In the genomic region with DNA sequence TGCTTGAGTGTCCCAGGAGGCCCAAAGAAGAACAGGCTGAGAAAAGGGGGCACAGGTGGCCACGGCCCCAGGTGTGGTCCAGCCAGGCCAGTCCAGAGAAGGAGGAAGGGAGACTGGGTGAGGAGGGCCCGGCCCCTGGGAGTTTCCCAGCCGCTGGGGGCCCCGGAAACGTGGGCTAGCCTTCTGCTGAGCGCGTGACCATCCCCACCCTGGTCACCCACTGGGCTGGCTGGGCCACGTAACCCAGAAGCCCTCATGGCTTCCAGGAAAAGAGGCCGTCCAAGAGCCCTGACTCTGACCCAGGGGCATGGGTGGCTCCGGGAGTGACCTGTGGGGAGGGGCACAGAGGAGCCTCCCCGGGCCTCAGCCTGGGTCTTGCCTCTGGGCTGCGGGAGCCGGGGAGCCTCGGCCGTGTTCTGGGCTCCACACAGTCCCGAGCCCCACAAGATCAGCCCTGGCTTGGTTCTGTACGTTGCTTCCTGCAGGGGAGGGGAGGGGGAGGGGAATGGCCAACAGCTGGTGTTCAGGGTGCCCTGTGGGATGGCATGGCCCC, we compare ENCODE assay signal across 34 cellular contexts.
"Had no signal": no experiment of that assay in that cellular context is flagged by ENCODE, and none has a peak within 500 bp of the region (broad histone marks: within the 10 kb centered on the region; RNA-seq: fewer than 3 reads in every experiment).

No MANE protein-coding gene starts in this region.

- H3K4me1 ChIP-seq: SJSA1 had no signal

- H3K4me3 ChIP-seq: SJSA1 had no signal

- H3K4me1 Mint-ChIP-seq: activated CD4-positive, alpha-beta memory T cell treated with anti-CD3 and anti-CD28 coated beads, Interleukin-2, amount 10 ng/mL, durations not matched to agents 7 days and 5 days; activated CD8-positive, alpha-beta memory T cell treated with anti-CD3 and anti-CD28 coated beads, Interleukin-2, amount 10 ng/mL, durations not matched to agents 7 days and 5 days; activated naive CD4-positive, alpha-beta T cell treated with anti-CD3 and anti-CD28 coated beads, Interleukin-2, amount 10 ng/mL, durations not matched to agents 7 days and 5 days; T-cell had no signal

- FAIRE-seq: bronchial epithelial cell had no signal

- H3K36me3 ChIP-seq: SJSA1, WERI-Rb-1 had no signal

- H3K9ac ChIP-seq: SK-N-SH had no signal

- H3K27me3 Mint-ChIP-seq: activated CD4-positive, alpha-beta memory T cell treated with anti-CD3 and anti-CD28 coated beads, Interleukin-2, amount 10 ng/mL, durations not matched to agents 7 days and 5 days; activated CD8-positive, alpha-beta memory T cell treated with anti-CD3 and anti-CD28 coated beads, Interleukin-2, amount 10 ng/mL, durations not matched to agents 7 days and 5 days; activated naive CD4-positive, alpha-beta T cell treated with anti-CD3 and anti-CD28 coated beads, Interleukin-2, amount 10 ng/mL, durations not matched to agents 7 days and 5 days; activated naive CD8-positive, alpha-beta T cell; activated naive CD8-positive, alpha-beta T cell treated with anti-CD3 and anti-CD28 coated beads, Interleukin-2, amount 50 U/mL, for 24 hours; T-cell had no signal

- H3K27ac Mint-ChIP-seq: activated CD4-positive, alpha-beta memory T cell treated with anti-CD3 and anti-CD28 coated beads, Interleukin-2, amount 10 ng/mL, durations not matched to agents 7 days and 5 days; activated CD8-positive, alpha-beta memory T cell treated with anti-CD3 and anti-CD28 coated beads, Interleukin-2, amount 10 ng/mL, durations not matched to agents 7 days and 5 days; activated naive CD4-positive, alpha-beta T cell treated with anti-CD3 and anti-CD28 coated beads, Interleukin-2, amount 10 ng/mL, durations not matched to agents 7 days and 5 days; activated naive CD8-positive, alpha-beta T cell; activated naive CD8-positive, alpha-beta T cell treated with anti-CD3 and anti-CD28 coated beads, Interleukin-2, amount 50 U/mL, for 24 hours; T-cell had no signal

- ATAC-seq: activated CD8-positive, alpha-beta memory T cell treated with anti-CD3 and anti-CD28 coated beads, Interleukin-2, amount 10 ng/mL, durations not matched to agents 7 days and 5 days; activated naive CD8-positive, alpha-beta T cell treated with anti-CD3 and anti-CD28 coated beads, Interleukin-2, amount 50 U/mL, for 24 hours; T-cell had no signal

- H3K36me3 Mint-ChIP-seq: activated CD8-positive, alpha-beta memory T cell treated with anti-CD3 and anti-CD28 coated beads, Interleukin-2, amount 10 ng/mL, durations not matched to agents 7 days and 5 days; activated naive CD4-positive, alpha-beta T cell treated with anti-CD3 and anti-CD28 coated beads, Interleukin-2, amount 10 ng/mL, durations not matched to agents 7 days and 5 days; activated naive CD8-positive, alpha-beta T cell; brain; T-cell had no signal

- H3K4me3 Mint-ChIP-seq: activated CD4-positive, alpha-beta memory T cell treated with anti-CD3 and anti-CD28 coated beads, Interleukin-2, amount 10 ng/mL, durations not matched to agents 7 days and 5 days; activated CD8-positive, alpha-beta memory T cell treated with anti-CD3 and anti-CD28 coated beads, Interleukin-2, amount 10 ng/mL, durations not matched to agents 7 days and 5 days; activated naive CD4-positive, alpha-beta T cell treated with anti-CD3 and anti-CD28 coated beads, Interleukin-2, amount 10 ng/mL, durations not matched to agents 7 days and 5 days; activated naive CD8-positive, alpha-beta T cell; activated naive CD8-positive, alpha-beta T cell treated with anti-CD3 and anti-CD28 coated beads, Interleukin-2, amount 50 U/mL, for 24 hours; brain; T-cell had no signal

- H3K9me3 Mint-ChIP-seq: activated CD4-positive, alpha-beta memory T cell treated with anti-CD3 and anti-CD28 coated beads, Interleukin-2, amount 10 ng/mL, durations not matched to agents 7 days and 5 days; activated naive CD4-positive, alpha-beta T cell treated with anti-CD3 and anti-CD28 coated beads, Interleukin-2, amount 10 ng/mL, durations not matched to agents 7 days and 5 days; activated naive CD8-positive, alpha-beta T cell treated with anti-CD3 and anti-CD28 coated beads, Interleukin-2, amount 50 U/mL, for 24 hours; T-cell had no signal

- H3K9me3 ChIP-seq: SJSA1, SK-N-SH had no signal

- DNase-seq: activated CD4-positive, alpha-beta memory T cell treated with anti-CD3 and anti-CD28 coated beads, Interleukin-2, amount 10 ng/mL, durations not matched to agents 7 days and 5 days; activated CD4-positive, alpha-beta T cell treated with anti-CD3 and anti-CD28 coated beads for 1 hour; activated CD4-positive, alpha-beta T cell treated with anti-CD3 and anti-CD28 coated beads for 48 hours; activated CD4-positive, CD25-positive, alpha-beta regulatory T cell; activated CD8-positive, alpha-beta memory T cell treated with anti-CD3 and anti-CD28 coated beads for 24 hours; activated CD8-positive, alpha-beta memory T cell treated with anti-CD3 and anti-CD28 coated beads, Interleukin-2, amount 10 ng/mL, durations not matched to agents 7 days and 5 days; activated CD8-positive, alpha-beta memory T cell treated with anti-CD3 and anti-CD28 coated beads, Interleukin-2, amount 50 U/mL, for 48 hours; activated effector memory CD4-positive, alpha-beta T cell treated with Interleukin-2 at 50 U/mL for 16 hours; activated naive CD4-positive, alpha-beta T cell treated with anti-CD3 and anti-CD28 coated beads, Interleukin-2, amount 10 ng/mL, durations not matched to agents 7 days and 5 days; activated naive CD8-positive, alpha-beta T cell treated with anti-CD3 and anti-CD28 coated beads, Interleukin-2, amount 50 U/mL, for 24 hours; activated T-cell treated with anti-CD3 and anti-CD28 coated beads, Interleukin-2, amount 50 U/mL, for 48 hours; anterior cingulate cortex; caudate nucleus; NCI-H1092 treated with DMSO at 0.1 percent for 48 hours; NCI-H1417; NCI-H146; NCI-H187; NCI-H2029 treated with DMSO at 0.1 percent for 48 hours; NCI-H2107; NCI-H2171; NCI-H510A; NCI-H526; NCI-H748 treated with DMSO at 0.1 percent for 48 hours; NK-92 treated with Interleukin-12 subunit alpha and Interleukin-12 subunit beta, amount 100 ng/mL, for 24 hours; SHP77 treated with DMSO at 0.1 percent for 48 hours; SK-N-SH; T-cell; T-helper 2 cell; T-helper 9 cell; WERI-Rb-1 had no signal

- H3K27ac ChIP-seq: SJSA1, WERI-Rb-1 had no signal

- H3K4me2 ChIP-seq: SK-N-SH had no signal
